In genomic region chr2:96891591-96892333, GRCh38 we compare ENCODE assay signal across 12 cellular contexts. TPM values are rescaled to one million over a fixed set of nuclear protein-coding genes. Genes with fewer than 3 reads are reported as not detected.
DNase-seq lines count a peak whose midpoint lies in the region; ATAC-seq and TF ChIP-seq lines count a peak whose summit lies in the region.
"Had no signal": no experiment of that assay in that cellular context is flagged by ENCODE, and none has a peak within 500 bp of the region (broad histone marks: within the 10 kb centered on the region; RNA-seq: fewer than 3 reads in every experiment).

No MANE protein-coding gene starts in this region.

- peaks cover 5 to 72% (median 18%) of the 10 kb centered on the region in 4 donors for H3K4me1 Mint-ChIP-seq in CD4-positive, CD25-positive, alpha-beta regulatory T cell
- H3K4me1 Mint-ChIP-seq in mesothelial cell of epicardium = peaks cover 60% of the 10 kb centered on the region

- no peaks in the 10 kb centered on the region for H3K36me3 ChIP-seq in CD4-positive, CD25-positive, alpha-beta regulatory T cell (ENCODE audit: control insufficient read depth, insufficient read depth, low read length)
- no peaks in the 10 kb centered on the region for H3K36me3 ChIP-seq in HUES6 (ENCODE audit: control insufficient read depth, insufficient read depth, low read length)

- H3K27ac ChIP-seq in CD4-positive, CD25-positive, alpha-beta regulatory T cell (ENCODE audit: insufficient read depth, low read length, poor library complexity, severe bottlenecking) = no peak overlapping the region
- peak overlapping the region; percentile 13; the same call in 1 of the 2 replicates for H3K27ac ChIP-seq in HUES6 (ENCODE audit: low read depth, low read length)

- H3K9me3 ChIP-seq in CD4-positive, CD25-positive, alpha-beta regulatory T cell (ENCODE audit: control insufficient read depth in 2 of 2, low read length in 2 of 2) = no peaks in the 10 kb centered on the region
- H3K9me3 ChIP-seq in HUES6 (ENCODE audit: control insufficient read depth, insufficient read depth, low read depth, low read length) = no peaks in the 10 kb centered on the region

- peak overlapping the region in 2 of 4 donors; percentile 50 to 80 for H3K4me3 Mint-ChIP-seq in CD4-positive, CD25-positive, alpha-beta regulatory T cell
- H3K4me3 Mint-ChIP-seq in mesothelial cell of epicardium = no peak overlapping the region

- no peak overlapping the region for H3K4me3 ChIP-seq in CD4-positive, CD25-positive, alpha-beta regulatory T cell (ENCODE audit: low read depth, low read length)
- no peak overlapping the region for H3K4me3 ChIP-seq in HUES6 (ENCODE audit: low read depth, low read length)

- H3K27ac Mint-ChIP-seq in CD4-positive, CD25-positive, alpha-beta regulatory T cell = peak overlapping the region; percentile 63 to 92 (median 84)
- H3K27ac Mint-ChIP-seq in mesothelial cell of epicardium = peak overlapping the region; percentile 91

- peak; percentile 30 to 50 for ATAC-seq in CD4-positive, CD25-positive, alpha-beta regulatory T cell (ENCODE audit: low read depth in 2 of 2)
- ATAC-seq in HG02885 (IDR thresholded peaks at IDR 0.05; ENCODE audit: poor library complexity, unreplicated experiment) (no peak), GM21737 (IDR thresholded peaks at IDR 0.05; ENCODE audit: unreplicated experiment) (no peak)
- ATAC-seq: left colon had no signal

- peak in 2 of 3 donors; percentile 24 to 25 for DNase-seq in CD4-positive, CD25-positive, alpha-beta regulatory T cell
- peak; percentile 40 for DNase-seq in central memory CD4-positive, alpha-beta T cell
- no peak for DNase-seq in mesothelial cell of epicardium (ENCODE audit: low spot score in 2 of 2, unreplicated experiment in 2 of 2)
- no peak for DNase-seq in KG1 (lab: John Stamatoyannopoulos, UW)
- no peak for DNase-seq in amniotic stem cell (lab: John Stamatoyannopoulos, UW)
- DNase-seq: cortex of kidney; left colon; NCI-H2081 treated with DMSO at 0.1 percent for 48 hours; stimulated activated CD4-positive, alpha-beta T cell treated with anti-CD3 and anti-CD28 coated beads, Interleukin-2, amount 100 ng/mL, for 48 hours had no signal

- H3K27me3 Mint-ChIP-seq in CD4-positive, CD25-positive, alpha-beta regulatory T cell = no peaks in the 10 kb centered on the region
- H3K27me3 Mint-ChIP-seq in mesothelial cell of epicardium (ENCODE audit: low read depth) = no peaks in the 10 kb centered on the region

- no peaks in the 10 kb centered on the region for H3K27me3 ChIP-seq in CD4-positive, CD25-positive, alpha-beta regulatory T cell (ENCODE audit: control insufficient read depth, insufficient read depth, low read length)
- H3K27me3 ChIP-seq in HUES6 (ENCODE audit: control insufficient read depth, insufficient read depth, low read length) = no peaks in the 10 kb centered on the region

- peaks cover 35% of the 10 kb centered on the region for H3K4me1 ChIP-seq in CD4-positive, CD25-positive, alpha-beta regulatory T cell (ENCODE audit: control insufficient read depth, insufficient read depth, low read length, poor library complexity, severe bottlenecking)
- peaks cover 59% of the 10 kb centered on the region for H3K4me1 ChIP-seq in HUES6 (ENCODE audit: control insufficient read depth, insufficient read depth, low read length)

- no peaks in the 10 kb centered on the region for H3K36me3 Mint-ChIP-seq in CD4-positive, CD25-positive, alpha-beta regulatory T cell
- H3K36me3 Mint-ChIP-seq in mesothelial cell of epicardium = no peaks in the 10 kb centered on the region

- peak overlapping the region; percentile 39 for H3K9ac ChIP-seq in HUES6 (ENCODE audit: low read length)

- no peak for TF ChIP-seq CTCF in mesothelial cell of epicardium (IDR thresholded peaks at IDR 0.05; ENCODE audit: unreplicated experiment)

- H3K9me3 Mint-ChIP-seq in CD4-positive, CD25-positive, alpha-beta regulatory T cell = no peaks in the 10 kb centered on the region
- no peaks in the 10 kb centered on the region for H3K9me3 Mint-ChIP-seq in mesothelial cell of epicardium

RNA-seq across cellular contexts. Expression of gene SEMA4C, which starts 21.9 kb away (rescaled TPM):
- total RNA-seq in CD4-positive, CD25-positive, alpha-beta regulatory T cell = 23.3 TPM
- 1 to 10 TPM; 1.3 to 3.1 (median 2.2) TPM for polyA plus RNA-seq in CD4-positive, CD25-positive, alpha-beta regulatory T cell
- total RNA-seq in mesothelial cell of epicardium = 98.6 to 103 TPM (median 102 TPM) in 3 replicates

RNA-seq across cellular contexts. Expression of gene ANKRD39, which starts 33.9 kb away (rescaled TPM):
- total RNA-seq in CD4-positive, CD25-positive, alpha-beta regulatory T cell = 31.9 TPM
- polyA plus RNA-seq in CD4-positive, CD25-positive, alpha-beta regulatory T cell = 10 to 100 TPM; 30.2 to 44.4 (median 37.6) TPM
- 15.9 to 17.6 TPM (median 17.4 TPM) in 3 replicates for total RNA-seq in mesothelial cell of epicardium

RNA-seq across cellular contexts. Expression of gene ANKRD23, which starts 47.9 kb away (rescaled TPM):
- total RNA-seq in CD4-positive, CD25-positive, alpha-beta regulatory T cell = 16.4 TPM
- 1 to 10 TPM in 1 of 4 donors, under 1 TPM in 3; 0.68 to 1.1 (median 0.90) TPM for polyA plus RNA-seq in CD4-positive, CD25-positive, alpha-beta regulatory T cell
- total RNA-seq in mesothelial cell of epicardium = 10.1 to 12.5 TPM (median 12.5 TPM) in 3 replicates

Comparison
In these comparisons a context has a peak if more than half of its experiments do, and no peak if none do; other contexts are left out.
1. ATAC-seq: peak in CD4-positive, CD25-positive, alpha-beta regulatory T cell (2 of 2); none in HG02885 (single experiment) and GM21737 (single experiment).
2. DNase-seq: peak in CD4-positive, CD25-positive, alpha-beta regulatory T cell (2 of 3) and central memory CD4-positive, alpha-beta T cell (single experiment); none in mesothelial cell of epicardium (0 of 2), KG1 (single experiment) and amniotic stem cell (single experiment).